In genomic region chr13:49867834-49868233, GRCh38 we compare ENCODE assay signal across 40 cellular contexts.
"Had no signal": no experiment of that assay in that cellular context is flagged by ENCODE, and none has a peak within 500 bp of the region (broad histone marks: within the 10 kb centered on the region; RNA-seq: fewer than 3 reads in every experiment).

No MANE protein-coding gene starts in this region.

- ATAC-seq: activated naive CD4-positive, alpha-beta T cell treated with anti-CD3 and anti-CD28 coated beads, Interleukin-2, amount 50 U/mL, for 72 hours; activated naive CD8-positive, alpha-beta T cell treated with anti-CD3 and anti-CD28 coated beads, Interleukin-2, amount 50 U/mL, for 24 hours; activated T-cell treated with anti-CD3 and anti-CD28 coated beads, Interleukin-2, amount 50 U/mL, for 4 hours; activated T-cell treated with anti-CD3 and anti-CD28 coated beads, Interleukin-2, amount 50 U/mL, for 72 hours; activated T-helper 17 cell treated with anti-CD3 and anti-CD28 coated beads, Interleukin-2, amount 50 U/mL, for 72 hours; body of pancreas had no signal

- H3K4me1 ChIP-seq: adrenal gland, ascending aorta, body of pancreas, breast epithelium had no signal

- H3K9me3 ChIP-seq: adrenal gland, ascending aorta, body of pancreas, breast epithelium had no signal

- DNase-seq: activated effector memory CD4-positive, alpha-beta T cell treated with anti-CD3 and anti-CD28 coated beads, Interleukin-2, amount 50 U/mL, for 16 hours; activated effector memory CD4-positive, alpha-beta T cell treated with Interleukin-2 at 50 U/mL for 16 hours; activated gamma-delta T cell; activated gamma-delta T cell treated with Interleukin-2 at 50 U/mL for 16 hours; activated naive CD4-positive, alpha-beta T cell; activated naive CD4-positive, alpha-beta T cell treated with anti-CD3 and anti-CD28 coated beads for 36 hours; activated naive CD4-positive, alpha-beta T cell treated with anti-CD3 and anti-CD28 coated beads, Interleukin-2, amount 10 ng/mL, durations not matched to agents 7 days and 5 days; activated naive CD4-positive, alpha-beta T cell treated with anti-CD3 and anti-CD28 coated beads, Interleukin-2, amount 50 U/mL, for 16 hours; activated naive CD4-positive, alpha-beta T cell treated with Interleukin-2 at 50 U/mL for 16 hours; activated naive CD8-positive, alpha-beta T cell treated with anti-CD3 and anti-CD28 coated beads for 36 hours; activated naive CD8-positive, alpha-beta T cell treated with anti-CD3 and anti-CD28 coated beads, Interleukin-2, amount 10 ng/mL, durations not matched to agents 7 days and 5 days; activated naive CD8-positive, alpha-beta T cell treated with anti-CD3 and anti-CD28 coated beads, Interleukin-2, amount 50 U/mL, for 24 hours; activated T-cell treated with anti-CD3 and anti-CD28 coated beads, Interleukin-2, amount 50 U/mL, for 1 hour; activated T-cell treated with anti-CD3 and anti-CD28 coated beads, Interleukin-2, amount 50 U/mL, for 24 hours; activated T-cell treated with anti-CD3 and anti-CD28 coated beads, Interleukin-2, amount 50 U/mL, for 4 hours; activated T-cell treated with anti-CD3 and anti-CD28 coated beads, Interleukin-2, amount 50 U/mL, for 48 hours; activated T-cell treated with anti-CD3 and anti-CD28 coated beads, Interleukin-2, amount 50 U/mL, for 72 hours; adrenal gland; amniotic stem cell; amygdala; anterior cingulate cortex; aorta; body of pancreas; brain microvascular endothelial cell; caudate nucleus; central memory CD4-positive, alpha-beta T cell; cerebellar nuclear complex had no signal

- H3K27ac Mint-ChIP-seq: activated naive CD4-positive, alpha-beta T cell treated with anti-CD3 and anti-CD28 coated beads for 36 hours; activated naive CD4-positive, alpha-beta T cell treated with anti-CD3 and anti-CD28 coated beads, Interleukin-2, amount 10 ng/mL, durations not matched to agents 7 days and 5 days; activated naive CD4-positive, alpha-beta T cell treated with anti-CD3 and anti-CD28 coated beads, Interleukin-2, amount 50 U/mL, for 24 hours; activated naive CD4-positive, alpha-beta T cell treated with anti-CD3 and anti-CD28 coated beads, Interleukin-2, amount 50 U/mL, for 72 hours; activated naive CD8-positive, alpha-beta T cell; activated naive CD8-positive, alpha-beta T cell treated with anti-CD3 and anti-CD28 coated beads for 36 hours; activated naive CD8-positive, alpha-beta T cell treated with anti-CD3 and anti-CD28 coated beads, Interleukin-2, amount 10 ng/mL, durations not matched to agents 7 days and 5 days; activated naive CD8-positive, alpha-beta T cell treated with anti-CD3 and anti-CD28 coated beads, Interleukin-2, amount 50 U/mL, for 24 hours; activated T-cell treated with anti-CD3 and anti-CD28 coated beads, Interleukin-2, amount 50 U/mL, for 24 hours; activated T-cell treated with anti-CD3 and anti-CD28 coated beads, Interleukin-2, amount 50 U/mL, for 72 hours; activated T-helper 1 cell treated with anti-CD3 and anti-CD28 coated beads, Interleukin-12 subunit alpha, Interleukin-12 subunit beta, Interleukin-2, Interleukin-4 antibody, amounts not matched to agents 30 ng/mL and 10 ng/mL and 1 ng/mL, durations not matched to agents 14 hours and 24 hours and 36 hours; activated T-helper 17 cell treated with anti-CD3 and anti-CD28 coated beads, Interleukin-2, amount 50 U/mL, for 72 hours; activated T-helper 2 cell treated with anti-CD3 and anti-CD28 coated beads, Interferon-gamma antibody, Interleukin-2, Interleukin-4, amounts not matched to agents 10 μg/mL and 5 μg/mL and 100 μg/mL, durations not matched to agents 14 hours and 24 hours and 36 hours; brain had no signal

- H3K27me3 ChIP-seq: adrenal gland, ascending aorta, body of pancreas, brain microvascular endothelial cell, breast epithelium, cardiac muscle cell had no signal

- FAIRE-seq: astrocyte, bronchial epithelial cell had no signal

- H3K4me3 Mint-ChIP-seq: activated naive CD4-positive, alpha-beta T cell treated with anti-CD3 and anti-CD28 coated beads for 36 hours; activated naive CD4-positive, alpha-beta T cell treated with anti-CD3 and anti-CD28 coated beads, Interleukin-2, amount 10 ng/mL, durations not matched to agents 7 days and 5 days; activated naive CD4-positive, alpha-beta T cell treated with anti-CD3 and anti-CD28 coated beads, Interleukin-2, amount 50 U/mL, for 24 hours; activated naive CD8-positive, alpha-beta T cell; activated naive CD8-positive, alpha-beta T cell treated with anti-CD3 and anti-CD28 coated beads for 36 hours; activated naive CD8-positive, alpha-beta T cell treated with anti-CD3 and anti-CD28 coated beads, Interleukin-2, amount 10 ng/mL, durations not matched to agents 7 days and 5 days; activated naive CD8-positive, alpha-beta T cell treated with anti-CD3 and anti-CD28 coated beads, Interleukin-2, amount 50 U/mL, for 24 hours; activated T-cell treated with anti-CD3 and anti-CD28 coated beads, Interleukin-2, amount 50 U/mL, for 24 hours; activated T-cell treated with anti-CD3 and anti-CD28 coated beads, Interleukin-2, amount 50 U/mL, for 4 hours; activated T-cell treated with anti-CD3 and anti-CD28 coated beads, Interleukin-2, amount 50 U/mL, for 72 hours; activated T-helper 1 cell treated with anti-CD3 and anti-CD28 coated beads, Interleukin-12 subunit alpha, Interleukin-12 subunit beta, Interleukin-2, Interleukin-4 antibody, amounts not matched to agents 30 ng/mL and 10 ng/mL and 1 ng/mL, durations not matched to agents 14 hours and 24 hours and 36 hours; activated T-helper 17 cell treated with anti-CD3 and anti-CD28 coated beads, Interleukin-2, amount 50 U/mL, for 72 hours; brain; central memory CD8-positive, alpha-beta T cell had no signal

- H3K4me3 ChIP-seq: adrenal gland, ascending aorta, body of pancreas, breast epithelium, cardiac muscle cell had no signal

- H3K27ac ChIP-seq: adrenal gland, ascending aorta, body of pancreas, brain microvascular endothelial cell, breast epithelium, cardiac muscle cell had no signal

- H3K27me3 Mint-ChIP-seq: activated naive CD4-positive, alpha-beta T cell treated with anti-CD3 and anti-CD28 coated beads, Interleukin-2, amount 50 U/mL, for 24 hours; activated naive CD8-positive, alpha-beta T cell treated with anti-CD3 and anti-CD28 coated beads for 36 hours; activated naive CD8-positive, alpha-beta T cell treated with anti-CD3 and anti-CD28 coated beads, Interleukin-2, amount 50 U/mL, for 24 hours; central memory CD8-positive, alpha-beta T cell had no signal

- H3K36me3 ChIP-seq: adrenal gland, ascending aorta, brain microvascular endothelial cell, breast epithelium, cardiac muscle cell had no signal

- H3K36me3 Mint-ChIP-seq: activated naive CD4-positive, alpha-beta T cell treated with anti-CD3 and anti-CD28 coated beads, Interleukin-2, amount 10 ng/mL, durations not matched to agents 7 days and 5 days; activated naive CD4-positive, alpha-beta T cell treated with anti-CD3 and anti-CD28 coated beads, Interleukin-2, amount 50 U/mL, for 24 hours; activated naive CD4-positive, alpha-beta T cell treated with anti-CD3 and anti-CD28 coated beads, Interleukin-2, amount 50 U/mL, for 72 hours; activated naive CD8-positive, alpha-beta T cell; activated naive CD8-positive, alpha-beta T cell treated with anti-CD3 and anti-CD28 coated beads for 36 hours; activated naive CD8-positive, alpha-beta T cell treated with anti-CD3 and anti-CD28 coated beads, Interleukin-2, amount 10 ng/mL, durations not matched to agents 7 days and 5 days; brain had no signal

- H3K9me3 Mint-ChIP-seq: activated naive CD4-positive, alpha-beta T cell treated with anti-CD3 and anti-CD28 coated beads for 36 hours; activated naive CD4-positive, alpha-beta T cell treated with anti-CD3 and anti-CD28 coated beads, Interleukin-2, amount 10 ng/mL, durations not matched to agents 7 days and 5 days; activated naive CD4-positive, alpha-beta T cell treated with anti-CD3 and anti-CD28 coated beads, Interleukin-2, amount 50 U/mL, for 24 hours; activated naive CD8-positive, alpha-beta T cell treated with anti-CD3 and anti-CD28 coated beads for 36 hours; activated naive CD8-positive, alpha-beta T cell treated with anti-CD3 and anti-CD28 coated beads, Interleukin-2, amount 50 U/mL, for 24 hours; activated T-cell treated with anti-CD3 and anti-CD28 coated beads, Interleukin-2, amount 50 U/mL, for 24 hours; activated T-cell treated with anti-CD3 and anti-CD28 coated beads, Interleukin-2, amount 50 U/mL, for 4 hours; activated T-cell treated with anti-CD3 and anti-CD28 coated beads, Interleukin-2, amount 50 U/mL, for 72 hours; activated T-helper 1 cell treated with anti-CD3 and anti-CD28 coated beads, Interleukin-12 subunit alpha, Interleukin-12 subunit beta, Interleukin-2, Interleukin-4 antibody, amounts not matched to agents 30 ng/mL and 10 ng/mL and 1 ng/mL, durations not matched to agents 14 hours and 24 hours and 36 hours; activated T-helper 2 cell treated with anti-CD3 and anti-CD28 coated beads, Interferon-gamma antibody, Interleukin-2, Interleukin-4, amounts not matched to agents 10 μg/mL and 5 μg/mL and 100 μg/mL, durations not matched to agents 14 hours and 24 hours and 36 hours; central memory CD8-positive, alpha-beta T cell had no signal

- H3K4me1 Mint-ChIP-seq: activated naive CD4-positive, alpha-beta T cell treated with anti-CD3 and anti-CD28 coated beads, Interleukin-2, amount 10 ng/mL, durations not matched to agents 7 days and 5 days; activated naive CD4-positive, alpha-beta T cell treated with anti-CD3 and anti-CD28 coated beads, Interleukin-2, amount 50 U/mL, for 24 hours; activated naive CD8-positive, alpha-beta T cell treated with anti-CD3 and anti-CD28 coated beads for 36 hours; activated naive CD8-positive, alpha-beta T cell treated with anti-CD3 and anti-CD28 coated beads, Interleukin-2, amount 10 ng/mL, durations not matched to agents 7 days and 5 days; activated naive CD8-positive, alpha-beta T cell treated with anti-CD3 and anti-CD28 coated beads, Interleukin-2, amount 50 U/mL, for 24 hours; brain; central memory CD8-positive, alpha-beta T cell had no signal
